In the genomic region with DNA sequence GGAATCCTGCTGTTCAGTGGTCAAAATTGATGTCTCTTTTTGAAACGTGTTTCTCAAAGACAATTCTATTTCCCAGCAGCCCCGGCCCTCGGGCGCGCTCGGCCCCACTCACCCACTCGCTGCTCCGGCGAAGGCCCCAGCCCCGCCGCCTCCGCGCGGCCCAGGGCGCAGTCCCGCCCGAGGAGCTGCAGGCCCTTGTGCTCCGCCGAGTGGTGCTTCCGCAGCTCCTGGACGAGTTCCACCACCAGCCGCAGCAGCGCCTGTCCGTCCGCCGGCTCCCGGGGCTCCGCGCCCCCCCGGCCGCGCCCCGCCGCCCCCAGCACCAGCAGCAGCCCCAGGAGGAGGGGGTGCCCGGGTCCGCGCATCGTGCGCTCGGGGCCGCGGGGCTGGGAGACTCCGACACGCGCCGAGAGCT, we compare ENCODE assay signal across 8 cellular contexts. TPM values are rescaled to one million over a fixed set of nuclear protein-coding genes. Genes with fewer than 3 reads are reported as not detected.
DNase-seq lines count a peak whose midpoint lies in the region; ATAC-seq, FAIRE-seq and TF ChIP-seq lines count a peak whose summit lies in the region.

No MANE protein-coding gene starts in this region.

- H3K9me3 ChIP-seq in A549 = no peaks in the 10 kb centered on the region

- 63% methylated on average over 20 of the region's 46 CpGs for WGBS in A549 (ENCODE audit: missing lambda C conversion rate)
- WGBS in lower leg skin, 2 donors = 0 to 1% methylated on average over 17 to 42 of the region's 46 CpGs

- POLR2A ChIA-PET in A549 (lab: Yijun Ruan, JAX) = no interaction called here
- POLR2A ChIA-PET in activated CD4-positive, alpha-beta memory T cell treated with anti-CD3 and anti-CD28 coated beads, Interleukin-2, amount 10 ng/mL, durations not matched to agents 7 days and 5 days (lab: Charles Lee) = no interaction called here

- TF ChIP-seq CTCF in A549 (IDR thresholded peaks at IDR 0.05) (no peak), chondrocyte (IDR thresholded peaks at IDR 0.05) (no peak), lower leg skin (IDR thresholded peaks at IDR 0.05) (no peak)

- FAIRE-seq in A549 (lab: Jason Lieb, UNC) = no peak

- no peaks in the 10 kb centered on the region for H3K27me3 Mint-ChIP-seq in chondrocyte (ENCODE audit: low read depth)
- peaks cover 41% of the 10 kb centered on the region for H3K27me3 Mint-ChIP-seq in activated T-helper 1 cell treated with anti-CD3 and anti-CD28 coated beads, Interleukin-12 subunit alpha, Interleukin-12 subunit beta, Interleukin-2, Interleukin-4 antibody, amounts not matched to agents 30 ng/mL and 10 ng/mL and 1 ng/mL, durations not matched to agents 14 hours and 24 hours and 36 hours (ENCODE audit: insufficient read depth)
- peaks cover 41% of the 10 kb centered on the region for H3K27me3 Mint-ChIP-seq in activated CD4-positive, alpha-beta memory T cell treated with anti-CD3 and anti-CD28 coated beads, Interleukin-2, amount 10 ng/mL, durations not matched to agents 7 days and 5 days

- DNase-seq in A549 (ENCODE audit: low read depth in 1 of 2, low spot score in 1 of 2) = no peak
- DNase-seq in chondrocyte (ENCODE audit: low spot score) = no peak
- DNase-seq in lower leg skin (ENCODE audit: low spot score in 2 of 2) = no peak
- no peak for DNase-seq in DMS114 treated with DMSO at 0.1 percent for 48 hours (lab: John Stamatoyannopoulos, UW; ENCODE audit: unreplicated experiment)
- no peak for DNase-seq in activated T-helper 1 cell treated with anti-CD3 and anti-CD28 coated beads, Interleukin-12 subunit alpha, Interleukin-12 subunit beta, Interleukin-2, Interleukin-4 antibody, amounts not matched to agents 30 ng/mL and 10 ng/mL and 1 ng/mL, durations not matched to agents 14 hours and 24 hours and 36 hours (ENCODE audit: low spot score)
- DNase-seq in activated CD4-positive, alpha-beta memory T cell treated with anti-CD3 and anti-CD28 coated beads, Interleukin-2, amount 10 ng/mL, durations not matched to agents 7 days and 5 days = no peak
- DNase-seq in NCI-H1436 treated with DMSO at 0.1 percent for 48 hours (lab: John Stamatoyannopoulos, UW) = no peak

- no peak overlapping the region for H3K27ac Mint-ChIP-seq in chondrocyte (ENCODE audit: unreplicated experiment)
- no peak overlapping the region for H3K27ac Mint-ChIP-seq in activated T-helper 1 cell treated with anti-CD3 and anti-CD28 coated beads, Interleukin-12 subunit alpha, Interleukin-12 subunit beta, Interleukin-2, Interleukin-4 antibody, amounts not matched to agents 30 ng/mL and 10 ng/mL and 1 ng/mL, durations not matched to agents 14 hours and 24 hours and 36 hours
- no peak overlapping the region for H3K27ac Mint-ChIP-seq in activated CD4-positive, alpha-beta memory T cell treated with anti-CD3 and anti-CD28 coated beads, Interleukin-2, amount 10 ng/mL, durations not matched to agents 7 days and 5 days

- CTCF ChIA-PET in A549 (lab: Yijun Ruan, JAX) = interaction anchor here (1.6 kb wide), 1 partner anchor 33 kb away, joined by 3 read pairs; no protein-coding TSS in a partner anchor
- CTCF ChIA-PET in activated CD4-positive, alpha-beta memory T cell treated with anti-CD3 and anti-CD28 coated beads, Interleukin-2, amount 10 ng/mL, durations not matched to agents 7 days and 5 days (lab: Charles Lee) = no interaction called here

- no peak for ATAC-seq in A549
- peak; percentile 50 for ATAC-seq in HG02759 (IDR thresholded peaks at IDR 0.05; ENCODE audit: unreplicated experiment)

- no peak overlapping the region for H3K27ac ChIP-seq in A549

- TF ChIP-seq EP300 in A549 (IDR thresholded peaks at IDR 0.05) = no peak

- peak overlapping the region; percentile 99 for H3K4me2 ChIP-seq in A549

- peaks cover 16% of the 10 kb centered on the region for H3K4me1 ChIP-seq in A549

- peaks cover 28% of the 10 kb centered on the region for H3K4me1 Mint-ChIP-seq in chondrocyte (ENCODE audit: low read depth)
- no peaks in the 10 kb centered on the region for H3K4me1 Mint-ChIP-seq in activated T-helper 1 cell treated with anti-CD3 and anti-CD28 coated beads, Interleukin-12 subunit alpha, Interleukin-12 subunit beta, Interleukin-2, Interleukin-4 antibody, amounts not matched to agents 30 ng/mL and 10 ng/mL and 1 ng/mL, durations not matched to agents 14 hours and 24 hours and 36 hours (ENCODE audit: low read depth)
- peaks cover 5% of the 10 kb centered on the region for H3K4me1 Mint-ChIP-seq in activated CD4-positive, alpha-beta memory T cell treated with anti-CD3 and anti-CD28 coated beads, Interleukin-2, amount 10 ng/mL, durations not matched to agents 7 days and 5 days

- H3K4me3 ChIP-seq in A549 (no peak overlapping the region; the same call in 2 of the 3 replicates), lower leg skin (ENCODE audit: low read depth, poor library complexity, severe bottlenecking) (peak overlapping the region; percentile 25)

- peaks cover 25% of the 10 kb centered on the region for H3K36me3 Mint-ChIP-seq in chondrocyte (ENCODE audit: low read depth)
- H3K36me3 Mint-ChIP-seq in activated T-helper 1 cell treated with anti-CD3 and anti-CD28 coated beads, Interleukin-12 subunit alpha, Interleukin-12 subunit beta, Interleukin-2, Interleukin-4 antibody, amounts not matched to agents 30 ng/mL and 10 ng/mL and 1 ng/mL, durations not matched to agents 14 hours and 24 hours and 36 hours (ENCODE audit: low read depth) = peaks cover 2% of the 10 kb centered on the region
- H3K36me3 Mint-ChIP-seq in activated CD4-positive, alpha-beta memory T cell treated with anti-CD3 and anti-CD28 coated beads, Interleukin-2, amount 10 ng/mL, durations not matched to agents 7 days and 5 days (ENCODE audit: low read depth) = no peaks in the 10 kb centered on the region

- no peak for TF ChIP-seq POLR2A in A549 (IDR thresholded peaks at IDR 0.05; ENCODE audit: low read length)
- TF ChIP-seq POLR2A in lower leg skin (IDR thresholded peaks at IDR 0.05) = no peak

- intact Hi-C loops in lower leg skin (cut with DNase I; ENCODE audit: low total_unique reads) = no loop called here
- intact Hi-C loops in activated T-helper 1 cell treated with anti-CD3 and anti-CD28 coated beads, Interleukin-12 subunit alpha, Interleukin-12 subunit beta, Interleukin-2, Interleukin-4 antibody, amounts not matched to agents 30 ng/mL and 10 ng/mL and 1 ng/mL, durations not matched to agents 14 hours and 24 hours and 36 hours (cut with micrococcal nuclease) = loop anchor here (5.0 kb wide), 1 partner anchor 55 kb away; no protein-coding TSS in a partner anchor

- H3K9me3 Mint-ChIP-seq in chondrocyte (ENCODE audit: low read depth) = no peaks in the 10 kb centered on the region
- no peaks in the 10 kb centered on the region for H3K9me3 Mint-ChIP-seq in activated T-helper 1 cell treated with anti-CD3 and anti-CD28 coated beads, Interleukin-12 subunit alpha, Interleukin-12 subunit beta, Interleukin-2, Interleukin-4 antibody, amounts not matched to agents 30 ng/mL and 10 ng/mL and 1 ng/mL, durations not matched to agents 14 hours and 24 hours and 36 hours
- H3K9me3 Mint-ChIP-seq in activated CD4-positive, alpha-beta memory T cell treated with anti-CD3 and anti-CD28 coated beads, Interleukin-2, amount 10 ng/mL, durations not matched to agents 7 days and 5 days = no peaks in the 10 kb centered on the region

- H3K4me3 Mint-ChIP-seq in chondrocyte (ENCODE audit: unreplicated experiment) = peak overlapping the region; percentile 82
- no peak overlapping the region for H3K4me3 Mint-ChIP-seq in activated T-helper 1 cell treated with anti-CD3 and anti-CD28 coated beads, Interleukin-12 subunit alpha, Interleukin-12 subunit beta, Interleukin-2, Interleukin-4 antibody, amounts not matched to agents 30 ng/mL and 10 ng/mL and 1 ng/mL, durations not matched to agents 14 hours and 24 hours and 36 hours
- no peak overlapping the region for H3K4me3 Mint-ChIP-seq in activated CD4-positive, alpha-beta memory T cell treated with anti-CD3 and anti-CD28 coated beads, Interleukin-2, amount 10 ng/mL, durations not matched to agents 7 days and 5 days

- no peak for TF ChIP-seq RAD21 in A549 (conservative IDR thresholded peaks at IDR 0.05 in 1 of 2, IDR thresholded peaks at IDR 0.05 in 1 of 2)

RNA-seq across cellular contexts. Expression of a gene that starts 0.4 kb away (rescaled TPM):
- not detected in 2 replicates for polyA plus RNA-seq in A549 (2011; rRNA removed)
- polyA plus RNA-seq in A549 (2012; cell fraction: cytosol; rRNA removed) = not detected in 2 replicates
- not detected in 2 replicates for polyA plus RNA-seq in A549 (2012; cell fraction: nucleus; rRNA removed)
- not detected in 3 replicates for polyA plus RNA-seq in A549 (2017; fragmentation: RNase III; extraction: RNeasy Plus Mini Kit Qiagen cat#74134 plus additional on column Dnase treatment)
- polyA minus RNA-seq in A549 (2011; rRNA and poly(A)+ RNA removed) = not detected in 2 replicates
- total RNA-seq in chondrocyte = 150 to 164 TPM (median 154 TPM) in 3 replicates
- 10 to 100 TPM in 1 of 4 donors, 1 to 10 TPM in 3; 1.2 to 15.5 (median 3.4) TPM for total RNA-seq in lower leg skin
- total RNA-seq in activated T-helper 1 cell treated with anti-CD3 and anti-CD28 coated beads, Interleukin-12 subunit alpha, Interleukin-12 subunit beta, Interleukin-2, Interleukin-4 antibody, amounts not matched to agents 30 ng/mL and 10 ng/mL and 1 ng/mL, durations not matched to agents 14 hours and 24 hours and 36 hours = 0.18 TPM in 1 of 2 replicates, not detected in the other
- total RNA-seq in activated CD4-positive, alpha-beta memory T cell treated with anti-CD3 and anti-CD28 coated beads, Interleukin-2, amount 10 ng/mL, durations not matched to agents 7 days and 5 days = not detected

RNA-seq across cellular contexts. Expression of a gene that starts 22.7 kb away (rescaled TPM):
- 266 and 338 TPM in 2 replicates for polyA plus RNA-seq in A549 (2011; rRNA removed)
- 149 and 162 TPM in 2 replicates for polyA plus RNA-seq in A549 (2012; cell fraction: cytosol; rRNA removed)
- 40.4 and 64.8 TPM in 2 replicates for polyA plus RNA-seq in A549 (2012; cell fraction: nucleus; rRNA removed)
- 204 to 228 TPM (median 213 TPM) in 3 replicates for polyA plus RNA-seq in A549 (2017; fragmentation: RNase III; extraction: RNeasy Plus Mini Kit Qiagen cat#74134 plus additional on column Dnase treatment)
- polyA minus RNA-seq in A549 (2011; rRNA and poly(A)+ RNA removed) = 142 and 157 TPM in 2 replicates
- 79.6 to 89.8 TPM (median 82.7 TPM) in 3 replicates for total RNA-seq in chondrocyte
- 10 to 100 TPM; 50.9 to 71.7 (median 54.6) TPM for total RNA-seq in lower leg skin
- total RNA-seq in activated T-helper 1 cell treated with anti-CD3 and anti-CD28 coated beads, Interleukin-12 subunit alpha, Interleukin-12 subunit beta, Interleukin-2, Interleukin-4 antibody, amounts not matched to agents 30 ng/mL and 10 ng/mL and 1 ng/mL, durations not matched to agents 14 hours and 24 hours and 36 hours = 124 and 133 TPM in 2 replicates
- total RNA-seq in activated CD4-positive, alpha-beta memory T cell treated with anti-CD3 and anti-CD28 coated beads, Interleukin-2, amount 10 ng/mL, durations not matched to agents 7 days and 5 days = 10 to 100 TPM; 89.2 to 98.3 TPM

RNA-seq across cellular contexts. Expression of a gene that starts 23.6 kb away (rescaled TPM):
- polyA plus RNA-seq in A549 (2011; rRNA removed) (19.5 and 23.9 TPM in 2 replicates), A549 (2017; fragmentation: RNase III; extraction: RNeasy Plus Mini Kit Qiagen cat#74134 plus additional on column Dnase treatment) (12.8 to 13.9 TPM (median 13.5 TPM) in 3 replicates)
- 4.4 and 5.0 TPM in 2 replicates for polyA plus RNA-seq in A549 (2012; cell fraction: cytosol; rRNA removed)
- 6.1 and 9.2 TPM in 2 replicates for polyA plus RNA-seq in A549 (2012; cell fraction: nucleus; rRNA removed)
- polyA minus RNA-seq in A549 (2011; rRNA and poly(A)+ RNA removed) = 8.1 and 12.2 TPM in 2 replicates
- total RNA-seq in chondrocyte (33.7 to 52.9 TPM (median 36.1 TPM) in 3 replicates), lower leg skin (100 to 1,000 TPM; 106 to 159 (median 124) TPM)
- 18.4 and 20.1 TPM in 2 replicates for total RNA-seq in activated T-helper 1 cell treated with anti-CD3 and anti-CD28 coated beads, Interleukin-12 subunit alpha, Interleukin-12 subunit beta, Interleukin-2, Interleukin-4 antibody, amounts not matched to agents 30 ng/mL and 10 ng/mL and 1 ng/mL, durations not matched to agents 14 hours and 24 hours and 36 hours
- 10 to 100 TPM; 15.8 to 18.0 TPM for total RNA-seq in activated CD4-positive, alpha-beta memory T cell treated with anti-CD3 and anti-CD28 coated beads, Interleukin-2, amount 10 ng/mL, durations not matched to agents 7 days and 5 days
